8 cellular contexts compared by ENCODE assay signal in the genomic region with DNA sequence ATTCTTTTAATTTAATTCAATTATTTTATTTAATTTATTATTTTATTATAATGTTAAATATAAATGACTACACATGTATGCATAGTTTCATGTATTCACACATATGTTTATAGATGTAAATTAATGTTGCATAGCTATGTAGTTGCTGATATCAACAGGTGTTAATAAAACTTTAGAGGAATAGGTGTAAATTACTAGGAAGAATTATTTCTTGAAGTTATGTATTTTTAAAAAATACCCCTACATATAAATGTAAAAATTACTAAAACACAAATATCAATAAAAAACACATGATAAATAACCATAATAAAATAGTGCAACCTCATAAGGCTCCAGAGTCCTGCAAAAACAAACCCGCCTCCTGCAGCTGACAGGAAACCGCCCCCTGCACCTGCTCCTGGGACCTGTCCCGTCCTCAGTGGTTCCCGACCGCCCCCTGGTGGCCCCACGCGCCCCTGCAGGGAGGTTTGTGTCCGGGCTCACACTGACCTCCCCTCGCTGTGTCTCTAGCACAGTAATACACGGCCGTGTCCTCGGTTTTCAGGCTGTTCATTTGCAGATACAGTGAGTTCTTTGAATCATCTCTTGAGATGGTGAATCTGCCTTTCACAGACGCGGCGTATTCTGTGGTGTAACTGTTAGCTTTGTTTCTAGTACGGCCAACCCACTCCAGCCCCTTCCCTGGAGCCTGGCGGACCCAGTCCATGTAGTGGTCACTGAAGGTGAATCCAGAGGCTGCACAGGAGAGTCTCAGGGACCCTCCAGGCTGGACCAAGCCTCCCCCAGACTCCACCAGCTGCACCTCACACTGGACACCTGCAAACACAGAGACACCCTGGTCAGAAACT.
DNase-seq lines count a peak whose midpoint lies in the region; ATAC-seq and TF ChIP-seq lines count a peak whose summit lies in the region.

No MANE protein-coding gene starts in this region.

- H3K27ac Mint-ChIP-seq in immature natural killer cell (peak overlapping the region in 1 of 6 donors; percentile 52), progenitor cell of endocrine pancreas (no peak overlapping the region)

- H3K27ac ChIP-seq in RWPE2 (ENCODE audit: poor library complexity, severe bottlenecking): no peak overlapping the region

- H3K36me3 ChIP-seq in RWPE2 (ENCODE audit: low read depth): no peaks in the 10 kb centered on the region

- no peaks in the 10 kb centered on the region for H3K4me1 ChIP-seq in RWPE2 (ENCODE audit: insufficient read depth, poor library complexity, severe bottlenecking)

- peaks cover 5% of the 10 kb centered on the region for H3K27me3 ChIP-seq in RWPE2 (ENCODE audit: insufficient read depth, poor library complexity, severe bottlenecking)

- ATAC-seq in RWPE2 (ENCODE audit: low read depth): peak; percentile 71; the same call in 2 of the 3 replicates
- ATAC-seq in HG03457 (IDR thresholded peaks at IDR 0.05; ENCODE audit: unreplicated experiment): no peak

- H3K4me3 Mint-ChIP-seq in immature natural killer cell (no peak overlapping the region), progenitor cell of endocrine pancreas (ENCODE audit: low read depth) (no peak overlapping the region)

- DNase-seq in DMS53 treated with DMSO at 0.1 percent for 48 hours (lab: John Stamatoyannopoulos, UW; ENCODE audit: unreplicated experiment) (peak; percentile 34), HUDEP-2 (lab: John Stamatoyannopoulos, UW; ENCODE audit: unreplicated experiment in 76 of 76) (peak in 63 of 76 experiments; percentile 1 to 76 (median 39)), RWPE2 (ENCODE audit: low spot score) (no peak), immature natural killer cell (peak; percentile 54 to 56 (median 55)), progenitor cell of endocrine pancreas (ENCODE audit: low spot score, unreplicated experiment) (no peak)
- DNase-seq in activated effector memory CD4-positive, alpha-beta T cell treated with Interleukin-2 at 50 U/mL for 16 hours: peak; percentile 46
- peak; percentile 41 for DNase-seq in stimulated activated CD8-positive, alpha-beta memory T cell treated with anti-CD3 and anti-CD28 coated beads, Interleukin-12 subunit alpha, Interleukin-12 subunit beta, amount 100 ng/mL, for 4 hours (ENCODE audit: low read depth)

- H3K4me1 Mint-ChIP-seq in immature natural killer cell: peaks cover 6 to 12% of the 10 kb centered on the region in 2 donors
- H3K4me1 Mint-ChIP-seq in progenitor cell of endocrine pancreas (ENCODE audit: low read depth): no peaks in the 10 kb centered on the region

- H3K36me3 Mint-ChIP-seq in immature natural killer cell (no peaks in the 10 kb centered on the region), progenitor cell of endocrine pancreas (ENCODE audit: insufficient read depth) (peaks cover 3% of the 10 kb centered on the region)

- peak; percentile 90 for TF ChIP-seq CTCF in RWPE2 (IDR thresholded peaks at IDR 0.05; ENCODE audit: poor library complexity, severe bottlenecking)
- no peak for TF ChIP-seq CTCF in progenitor cell of endocrine pancreas (IDR thresholded peaks at IDR 0.05; ENCODE audit: unreplicated experiment)

- H3K27me3 Mint-ChIP-seq in immature natural killer cell (ENCODE audit: low read depth in 3 of 3): peaks cover 0 to 15% (median 14%) of the 10 kb centered on the region in 3 donors
- no peaks in the 10 kb centered on the region for H3K27me3 Mint-ChIP-seq in progenitor cell of endocrine pancreas

- H3K9me3 ChIP-seq in RWPE2 (ENCODE audit: severe bottlenecking): no peaks in the 10 kb centered on the region

- no peak overlapping the region for H3K4me3 ChIP-seq in RWPE2 (ENCODE audit: severe bottlenecking)

- no peaks in the 10 kb centered on the region for H3K9me3 Mint-ChIP-seq in immature natural killer cell
- peaks cover 59% of the 10 kb centered on the region for H3K9me3 Mint-ChIP-seq in progenitor cell of endocrine pancreas (ENCODE audit: low read depth)

Comparison
In these comparisons a context has a peak if more than half of its experiments do, and no peak if none do; other contexts are left out.
1. DNase-seq: peak in DMS53 treated with DMSO at 0.1 percent for 48 hours (single experiment), HUDEP-2 (63 of 76), activated effector memory CD4-positive, alpha-beta T cell treated with Interleukin-2 at 50 U/mL for 16 hours (single experiment), immature natural killer cell (3 of 3) and stimulated activated CD8-positive, alpha-beta memory T cell treated with anti-CD3 and anti-CD28 coated beads, Interleukin-12 subunit alpha, Interleukin-12 subunit beta, amount 100 ng/mL, for 4 hours (single experiment); none in RWPE2 (single experiment) and progenitor cell of endocrine pancreas (single experiment).